Comparison of ENCODE assay signal across 12 cellular contexts in the genomic region with DNA sequence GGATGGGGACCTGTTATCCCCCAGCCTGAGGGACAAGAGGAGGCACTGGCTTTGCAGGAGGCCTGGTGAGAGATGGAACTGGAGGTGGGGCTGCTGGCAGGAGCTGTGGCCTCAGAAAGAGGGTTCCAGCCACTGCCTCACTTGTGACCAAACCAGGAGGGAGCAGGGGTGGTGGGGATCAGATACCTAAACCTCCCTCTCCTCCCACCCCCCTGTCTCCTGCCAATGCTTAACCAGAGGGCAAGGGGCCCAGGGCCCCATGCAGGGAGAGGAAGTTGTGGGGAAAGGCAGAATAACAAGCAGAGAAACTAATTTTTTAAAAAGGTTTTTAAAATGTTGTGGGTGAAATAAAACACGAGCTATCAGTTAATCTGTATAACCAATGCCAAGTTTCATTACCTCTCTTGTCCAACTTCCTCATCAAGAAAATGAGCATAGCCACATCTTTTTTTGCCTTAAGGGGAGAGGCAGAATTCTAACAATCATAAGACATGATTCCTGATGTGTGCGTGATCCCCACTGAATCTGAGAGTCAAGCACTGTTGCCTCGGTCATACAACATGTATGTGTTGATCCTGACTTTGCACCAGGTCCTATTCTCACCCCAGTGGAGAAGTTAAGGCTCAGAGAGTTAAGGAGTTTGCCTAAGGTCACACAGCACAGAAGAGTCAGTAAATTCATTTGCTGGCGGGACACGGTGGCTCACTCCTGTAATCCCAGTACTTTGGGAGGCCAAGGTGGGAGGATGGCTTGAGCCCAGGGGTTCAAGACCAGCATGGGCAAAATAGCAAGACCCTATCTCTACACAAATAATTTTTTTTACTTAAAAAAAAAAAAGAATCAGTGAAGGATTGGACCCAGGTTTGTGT. TPM values are rescaled to one million over a fixed set of nuclear protein-coding genes. Genes with fewer than 3 reads are reported as not detected.
DNase-seq lines count a peak whose midpoint lies in the region; ATAC-seq and TF ChIP-seq lines count a peak whose summit lies in the region.
"Had no signal": no experiment of that assay in that cellular context is flagged by ENCODE, and none has a peak within 500 bp of the region (broad histone marks: within the 10 kb centered on the region; RNA-seq: fewer than 3 reads in every experiment).

No MANE protein-coding gene starts in this region.

- H3K27me3 ChIP-seq in Peyer's patch, result no peaks in the 10 kb centered on the region
- H3K27me3 ChIP-seq in mammary epithelial cell (ENCODE audit: insufficient read depth, low read length), result no peaks in the 10 kb centered on the region
- H3K27me3 ChIP-seq in spleen (replicated peaks in 1 of 7), result no peaks in the 10 kb centered on the region
- H3K27me3 ChIP-seq in BE2C, result no peaks in the 10 kb centered on the region

- peaks cover 0 to 7% (median 0%) of the 10 kb centered on the region in 4 donors for H3K4me1 ChIP-seq in Peyer's patch
- H3K4me1 ChIP-seq in mammary epithelial cell (ENCODE audit: insufficient read depth, low read length), result peaks cover 56% of the 10 kb centered on the region
- peaks cover 10 to 46% (median 31%) of the 10 kb centered on the region in 6 donors for H3K4me1 ChIP-seq in spleen
- H3K4me1 ChIP-seq in BE2C, result no peaks in the 10 kb centered on the region

- in situ Hi-C loops in mammary epithelial cell (cut with MboI; ENCODE audit: low sequenced_read_pairs in 2 of 2), result loop anchor here in 1 of 2 donors (10.0 kb wide), 1 partner anchor 77 kb away; the partner anchor contains the start of gene LSR

- whole genome bisulfite sequencing in mammary epithelial cell (ENCODE audit: low coverage, missing lambda C conversion rate), result 78% methylated on average over 3 of the region's 5 CpGs
- 55 to 69% (median 60%) methylated on average over 5 of the region's 5 CpGs for WGBS in spleen, 5 donors

- H3K27me3 Mint-ChIP-seq in activated T-cell treated with anti-CD3 and anti-CD28 coated beads, Interleukin-2, amount 50 U/mL, for 4 hours (ENCODE audit: low read depth), result no peaks in the 10 kb centered on the region

- TF ChIP-seq CTCF in Peyer's patch (IDR thresholded peaks at IDR 0.05), result no peak
- no peak for TF ChIP-seq CTCF in mammary epithelial cell (conservative IDR thresholded peaks at IDR 0.05 in 1 of 2, IDR thresholded peaks at IDR 0.05 in 1 of 2; ENCODE audit: extremely low read depth in 1 of 2, insufficient read depth in 1 of 2, low read depth in 1 of 2, low read length in 2 of 2)
- TF ChIP-seq CTCF in spleen (IDR thresholded peaks at IDR 0.05 in 8 of 11, conservative IDR thresholded peaks at IDR 0.05 in 3 of 11), result no peak
- no peak for TF ChIP-seq CTCF in BE2C (IDR thresholded peaks at IDR 0.05; ENCODE audit: low read depth, low read length)

- H3K4me3 ChIP-seq in Peyer's patch, result no peak overlapping the region
- no peak overlapping the region for H3K4me3 ChIP-seq in mammary epithelial cell (replicated peaks in 1 of 3; ENCODE audit: insufficient read depth in 1 of 3, low read depth in 2 of 3, low read length in 3 of 3)
- H3K4me3 ChIP-seq in spleen, result no peak overlapping the region
- H3K4me3 ChIP-seq in BE2C (ENCODE audit: low read depth, low read length), result no peak overlapping the region

- H3K36me3 ChIP-seq in Peyer's patch, result peaks cover 0 to 17% (median 0%) of the 10 kb centered on the region in 3 donors
- peaks cover 36% of the 10 kb centered on the region for H3K36me3 ChIP-seq in mammary epithelial cell (ENCODE audit: insufficient read depth, low read length)
- peaks cover 14 to 99% (median 66%) of the 10 kb centered on the region in 6 donors for H3K36me3 ChIP-seq in spleen
- H3K36me3 ChIP-seq in BE2C, result no peaks in the 10 kb centered on the region

- H3K9ac ChIP-seq in mammary epithelial cell (ENCODE audit: insufficient read depth, low read length), result peak overlapping the region; percentile 2

- no TSS peak for BruUV-seq in mammary epithelial cell (replicated peaks; lab: Mats Ljungman, UMichigan)

- no peak overlapping the region for H2AFZ ChIP-seq in mammary epithelial cell (ENCODE audit: low read depth, low read length)

- no peak for ATAC-seq in activated T-cell treated with anti-CD3 and anti-CD28 coated beads, Interleukin-2, amount 50 U/mL, for 4 hours

- peaks cover 41% of the 10 kb centered on the region for H3K4me1 Mint-ChIP-seq in activated T-cell treated with anti-CD3 and anti-CD28 coated beads, Interleukin-2, amount 50 U/mL, for 4 hours (ENCODE audit: low read depth)

- no peak for TF ChIP-seq POLR2A in Peyer's patch (IDR thresholded peaks at IDR 0.05)
- no peak for TF ChIP-seq POLR2A in spleen (IDR thresholded peaks at IDR 0.05)

- H3K4me3 Mint-ChIP-seq in activated T-cell treated with anti-CD3 and anti-CD28 coated beads, Interleukin-2, amount 50 U/mL, for 4 hours, result no peak overlapping the region

- H3K27ac ChIP-seq in Peyer's patch (peak overlapping the region in 3 of 4 donors; percentile 1 to 59 (median 48)), mammary epithelial cell (ENCODE audit: insufficient read depth, low read depth, low read length) (peak overlapping the region; percentile 49), spleen (peak overlapping the region; percentile 37 to 88 (median 55))
- H3K27ac ChIP-seq: WERI-Rb-1 had no signal

- H3K79me2 ChIP-seq in mammary epithelial cell (ENCODE audit: insufficient read depth, low read length), result peaks cover 7% of the 10 kb centered on the region

- H3K4me2 ChIP-seq in mammary epithelial cell (ENCODE audit: insufficient read depth, low read depth, low read length), result no peak overlapping the region

- intact Hi-C loops in mammary epithelial cell (cut with micrococcal nuclease), result loop anchor here (5.0 kb wide), 1 partner anchor 80 kb away; the partner anchor contains the start of gene LSR
- intact Hi-C loops in spleen (cut with DNase I; ENCODE audit: low total_unique reads), result no loop called here

- no peaks in the 10 kb centered on the region for H4K20me1 ChIP-seq in mammary epithelial cell (ENCODE audit: insufficient read depth, low read length)

- H3K9me3 ChIP-seq in Peyer's patch, result peaks cover 0 to 13% (median 4%) of the 10 kb centered on the region in 4 donors
- peaks cover 42% of the 10 kb centered on the region for H3K9me3 ChIP-seq in mammary epithelial cell (replicated peaks; ENCODE audit: insufficient read depth, low read length)
- peaks cover 0 to 30% (median 14%) of the 10 kb centered on the region in 8 donors for H3K9me3 ChIP-seq in spleen
- no peaks in the 10 kb centered on the region for H3K9me3 ChIP-seq in BE2C

- peaks cover 13% of the 10 kb centered on the region for H3K9me3 Mint-ChIP-seq in activated T-cell treated with anti-CD3 and anti-CD28 coated beads, Interleukin-2, amount 50 U/mL, for 4 hours

- dilution Hi-C loops in mammary epithelial cell (cut with HindIII; ENCODE audit: low sequenced_read_pairs), result no loop called here

- DNase-seq in activated T-cell treated with anti-CD3 and anti-CD28 coated beads, Interleukin-2, amount 50 U/mL, for 1 hour, result peak; percentile 29
- DNase-seq in activated T-cell treated with anti-CD3 and anti-CD28 coated beads, Interleukin-2, amount 50 U/mL, for 4 hours, result no peak
- DNase-seq in Peyer's patch, result peak in 1 of 3 donors; percentile 43
- no peak for DNase-seq in mammary epithelial cell
- no peak for DNase-seq in spleen
- no peak for DNase-seq in T1000 (lab: John Stamatoyannopoulos, UW)
- DNase-seq in middle frontal gyrus (ENCODE audit: extremely low spot score, low spot score), result no peak
- no peak for DNase-seq in BE2C
- DNase-seq: GOT3, NCI-H1417 treated with DMSO at 0.1 percent for 48 hours, WERI-Rb-1 had no signal

- peaks cover 55% of the 10 kb centered on the region for H3K36me3 Mint-ChIP-seq in activated T-cell treated with anti-CD3 and anti-CD28 coated beads, Interleukin-2, amount 50 U/mL, for 4 hours (ENCODE audit: insufficient read depth)

- CTCF ChIA-PET in mammary epithelial cell (lab: Charles Lee; ENCODE audit: low non-redundant PET), result no interaction called here

RNA-seq across cellular contexts. Expression of gene FXYD5, which starts 12.9 kb away (rescaled TPM):
- total RNA-seq in activated T-cell treated with anti-CD3 and anti-CD28 coated beads, Interleukin-2, amount 50 U/mL, for 4 hours, result 100 to 1,000 TPM; 363 to 466 (median 421) TPM
- total RNA-seq in Peyer's patch, result 10 to 100 TPM in 3 of 4 donors, 1 to 10 TPM in 1; 6.0 to 67.7 (median 22.2) TPM
- total RNA-seq in mammary epithelial cell, result 100 to 1,000 TPM in 1 of 2 donors, 10 to 100 TPM in 1; 23.5 to 349 TPM
- polyA plus RNA-seq in mammary epithelial cell, result 390 TPM
- 448 TPM for polyA minus RNA-seq in mammary epithelial cell
- 100 to 1,000 TPM; 132 to 215 (median 162) TPM for total RNA-seq in spleen
- 100 to 1,000 TPM; 188 to 235 (median 213) TPM for polyA plus RNA-seq in spleen
- polyA plus RNA-seq in BE2C (2012; ENCODE audit: insufficient read depth, insufficient read length, low read depth), result 4.5 TPM

RNA-seq across cellular contexts. Expression of gene FXYD7, which starts 24.4 kb away (rescaled TPM):
- total RNA-seq in activated T-cell treated with anti-CD3 and anti-CD28 coated beads, Interleukin-2, amount 50 U/mL, for 4 hours, result under 1 TPM in 1 of 3 donors, not detected in 2; 0.48 TPM
- total RNA-seq in Peyer's patch, result not detected
- total RNA-seq in mammary epithelial cell, result 1 to 10 TPM in 1 of 2 donors, not detected in 1; 1.1 TPM
- polyA plus RNA-seq in mammary epithelial cell, result 0.67 TPM
- polyA minus RNA-seq in mammary epithelial cell, result not detected
- total RNA-seq in spleen, result 1 to 10 TPM in 6 of 7 donors, not detected in 1; 1.2 to 3.3 (median 2.5) TPM
- 1 to 10 TPM; 1.6 to 4.4 (median 2.3) TPM for polyA plus RNA-seq in spleen
- polyA plus RNA-seq in BE2C (2012; ENCODE audit: insufficient read depth, insufficient read length, low read depth), result not detected
- total RNA-seq: esophagus mucosa had no signal

RNA-seq across cellular contexts. Expression of gene FXYD1, which starts 28.9 kb away (rescaled TPM):
- total RNA-seq in activated T-cell treated with anti-CD3 and anti-CD28 coated beads, Interleukin-2, amount 50 U/mL, for 4 hours, result 1 to 10 TPM in 2 of 3 donors, under 1 TPM in 1; 0.95 to 1.6 (median 1.4) TPM
- 10 to 100 TPM in 2 of 4 donors, not detected in 2; 12.3 to 12.7 TPM for total RNA-seq in Peyer's patch
- total RNA-seq in mammary epithelial cell, result 1 to 10 TPM in 1 of 2 donors, not detected in 1; 1.9 TPM
- 0.17 TPM for polyA plus RNA-seq in mammary epithelial cell
- polyA minus RNA-seq in mammary epithelial cell, result not detected
- total RNA-seq in spleen, result 10 to 100 TPM in 3 of 7 donors, 1 to 10 TPM in 2, under 1 TPM in 1, not detected in 1; 0.83 to 18.1 (median 8.0) TPM
- polyA plus RNA-seq in spleen, result 10 to 100 TPM in 2 of 3 donors, 1 to 10 TPM in 1; 9.8 to 17.8 (median 16.0) TPM
- polyA plus RNA-seq in BE2C (2012; ENCODE audit: insufficient read depth, insufficient read length, low read depth), result not detected

RNA-seq across cellular contexts. Expression of gene LGI4, which starts 32.6 kb away (rescaled TPM):
- under 1 TPM in 1 of 3 donors, not detected in 2; 0.14 TPM for total RNA-seq in activated T-cell treated with anti-CD3 and anti-CD28 coated beads, Interleukin-2, amount 50 U/mL, for 4 hours
- 10 to 100 TPM in 2 of 4 donors, 1 to 10 TPM in 2; 6.1 to 37.3 (median 14.4) TPM for total RNA-seq in Peyer's patch
- under 1 TPM; 0.17 to 0.42 TPM for total RNA-seq in mammary epithelial cell
- 0.16 TPM for polyA plus RNA-seq in mammary epithelial cell
- 0.21 TPM for polyA minus RNA-seq in mammary epithelial cell
- total RNA-seq in spleen, result 1 to 10 TPM in 4 of 7 donors, under 1 TPM in 2, not detected in 1; 0.68 to 2.8 (median 1.1) TPM
- 1 to 10 TPM; 2.4 to 9.7 (median 2.5) TPM for polyA plus RNA-seq in spleen
- 0.63 TPM for polyA plus RNA-seq in BE2C (2012; ENCODE audit: insufficient read depth, insufficient read length, low read depth)

RNA-seq across cellular contexts. Expression of gene FXYD3, which starts 51.9 kb away (rescaled TPM):
- total RNA-seq in activated T-cell treated with anti-CD3 and anti-CD28 coated beads, Interleukin-2, amount 50 U/mL, for 4 hours, result under 1 TPM; 0.23 to 0.63 (median 0.41) TPM
- total RNA-seq in Peyer's patch, result 1,000 to 10,000 TPM in 3 of 4 donors, 10 to 100 TPM in 1; 33.0 to 1,418 (median 1,063) TPM
- 100 to 1,000 TPM; 344 to 808 TPM for total RNA-seq in mammary epithelial cell
- 901 TPM for polyA plus RNA-seq in mammary epithelial cell
- 137 TPM for polyA minus RNA-seq in mammary epithelial cell
- total RNA-seq in spleen, result not detected
- 1 to 10 TPM in 1 of 3 donors, under 1 TPM in 2; 0.33 to 1.5 (median 0.70) TPM for polyA plus RNA-seq in spleen
- not detected for polyA plus RNA-seq in BE2C (2012; ENCODE audit: insufficient read depth, insufficient read length, low read depth)
